Comparison of ENCODE assay signal across 8 cellular contexts in genomic region chr20:47434128-47434779, GRCh38.
DNase-seq lines count a peak whose midpoint lies in the region; ATAC-seq, FAIRE-seq and TF ChIP-seq lines count a peak whose summit lies in the region.
"Not testable (repeated sequence)": the region's sequence is repeated elsewhere in the genome, so short reads cannot be mapped to it uniquely, and the experiment has no call there.

No MANE protein-coding gene starts in this region.

- BruUV-seq in K562 (replicated peaks; lab: Mats Ljungman, UMichigan): not testable (repeated sequence)

- not testable (repeated sequence) for H3K36me3 ChIP-seq in SK-N-SH (replicated peaks in 1 of 2; ENCODE audit: control insufficient read depth in 1 of 2, insufficient read depth in 2 of 2, low read length in 1 of 2); K562 (ENCODE audit: control insufficient read depth, insufficient read depth, low read length)

- not testable (repeated sequence) for TF ChIP-seq POLR2A in K562 (conservative IDR thresholded peaks at IDR 0.05)

- CTCF ChIA-PET in SK-N-SH (lab: Yijun Ruan, JAX): interaction anchor here (0.8 kb wide), 1 partner anchor 187 kb away, joined by 3 read pairs; no protein-coding TSS in a partner anchor
- CTCF ChIA-PET in K562 (lab: Yijun Ruan, JAX; ENCODE audit: low intra/inter-chr PET ratio): not testable (repeated sequence)

- intact Hi-C loops in K562 (cut with micrococcal nuclease): not testable (repeated sequence)

- H3K9me1 ChIP-seq in K562 (ENCODE audit: control insufficient read depth, insufficient read depth, low read length): not testable (repeated sequence)

- peak overlapping the region; percentile 41 for H3K4me3 ChIP-seq in GM12865 (ENCODE audit: low read depth, low read length)
- H3K4me3 ChIP-seq in SK-N-SH (ENCODE audit: low read depth in 2 of 2, low read length in 1 of 2); K562; fibroblast of villous mesenchyme (ENCODE audit: low read depth, low read length): not testable (repeated sequence)

- H3K9me2 ChIP-seq in SK-N-SH: not testable (repeated sequence)

- not testable (repeated sequence) for H3K9ac ChIP-seq in SK-N-SH; K562 (ENCODE audit: insufficient read depth in 1 of 2, low read depth in 2 of 2, low read length in 2 of 2)

- not testable (repeated sequence) for H3F3A ChIP-seq in SK-N-SH (replicated peaks; ENCODE audit: insufficient read depth)

- POLR2A ChIA-PET in SK-N-SH (lab: Yijun Ruan, JAX): not testable (repeated sequence)
- POLR2A ChIA-PET in K562 (lab: Yijun Ruan, JAX): interaction anchor here (1.0 to 1.2 kb wide), 2 partner anchors 64 to 154 kb away, joined by 3 to 4 read pairs; no protein-coding TSS in a partner anchor

- in situ Hi-C loops in K562 (cut with MboI): not testable (repeated sequence)

- DNase-seq in AG08395 (ENCODE audit: low spot score): peak; percentile 61
- peak; percentile 83 for DNase-seq in GM12865 (ENCODE audit: low read depth)
- DNase-seq in M059J (ENCODE audit: low read depth): peak; percentile 93
- not testable (repeated sequence) for DNase-seq in SK-N-SH; K562 (ENCODE audit: extremely low read depth in 1 of 4, low spot score in 3 of 4)
- DNase-seq in fibroblast of villous mesenchyme (ENCODE audit: low read depth): peak; percentile 68
- peak; percentile 79 for DNase-seq in renal cortical epithelial cell (ENCODE audit: low read depth)

- not testable (repeated sequence) for H3K27me3 ChIP-seq in SK-N-SH (ENCODE audit: insufficient read depth); K562 (ENCODE audit: control insufficient read depth in 2 of 2, insufficient read depth in 2 of 2, low read length in 2 of 2)

- H3K79me2 ChIP-seq in SK-N-SH (ENCODE audit: insufficient read depth); K562 (ENCODE audit: control insufficient read depth, insufficient read depth, low read length): not testable (repeated sequence)

- not testable (repeated sequence) for H3K4me1 ChIP-seq in SK-N-SH (ENCODE audit: control insufficient read depth in 1 of 2, insufficient read depth in 2 of 2, low read depth in 1 of 2, low read length in 1 of 2)
- peaks cover 10 to 16% of the 10 kb centered on the region in 2 experiments; a peak in 4 of 5 replicates for H3K4me1 ChIP-seq in K562 (replicated peaks in 1 of 2; ENCODE audit: control insufficient read depth in 2 of 2, insufficient read depth in 2 of 2, low read length in 2 of 2)

- WGBS in SK-N-SH (ENCODE audit: low lambda C conversion rate): 67% methylated on average over 13 of the region's 13 CpGs
- WGBS in K562 (ENCODE audit: insufficient coverage, low coverage, missing lambda C conversion rate): 65% methylated on average over 13 of the region's 13 CpGs

- H3K27ac ChIP-seq in SK-N-SH (ENCODE audit: low read depth in 2 of 2, low read length in 1 of 2); K562 (ENCODE audit: extremely low read depth, low read depth, low read length): not testable (repeated sequence)

- H4K20me1 ChIP-seq in SK-N-SH (ENCODE audit: insufficient read depth); K562 (replicated peaks; ENCODE audit: control insufficient read depth, insufficient read depth, low read length): not testable (repeated sequence)

- not testable (repeated sequence) for FAIRE-seq in K562 (lab: Jason Lieb, UNC)

- H3K4me2 ChIP-seq in SK-N-SH; K562 (ENCODE audit: insufficient read depth, low read length): not testable (repeated sequence)

- not testable (repeated sequence) for TF ChIP-seq RAD21 in SK-N-SH (IDR thresholded peaks at IDR 0.05; ENCODE audit: low read length); K562 (CRISPR knock-in tag; conservative IDR thresholded peaks at IDR 0.05 in 1 of 2, IDR thresholded peaks at IDR 0.05 in 1 of 2)

- not testable (repeated sequence) for TF ChIP-seq EP300 in SK-N-SH (IDR thresholded peaks at IDR 0.05; ENCODE audit: borderline replicate concordance in 1 of 2, low read depth in 1 of 2, low read length in 1 of 2); K562 (IDR thresholded peaks at IDR 0.05; ENCODE audit: low read length)

- ATAC-seq in HG02885 (IDR thresholded peaks at IDR 0.05; ENCODE audit: poor library complexity, unreplicated experiment): peak; percentile 48
- not testable (repeated sequence) for ATAC-seq in K562

- not testable (repeated sequence) for H3K9me3 ChIP-seq in SK-N-SH; K562 (replicated peaks; ENCODE audit: control insufficient read depth, insufficient read depth, low read depth, low read length)

- not testable (repeated sequence) for TF ChIP-seq CTCF in GM12865 (IDR thresholded peaks at IDR 0.05; ENCODE audit: insufficient read depth, low read depth, low read length, missing control alignments); SK-N-SH (IDR thresholded peaks at IDR 0.05); K562 (IDR thresholded peaks at IDR 0.05 in 2 of 3, conservative IDR thresholded peaks at IDR 0.05 in 1 of 3; ENCODE audit: insufficient read depth in 2 of 3, low read depth in 1 of 3, low read length in 3 of 3); fibroblast of villous mesenchyme (IDR thresholded peaks at IDR 0.05; ENCODE audit: insufficient read depth, low read depth, low read length)

- H2AFZ ChIP-seq in SK-N-SH (ENCODE audit: low read depth): not testable (repeated sequence)
- H2AFZ ChIP-seq in K562 (ENCODE audit: low read depth, low read length): peak overlapping the region; percentile 37

TF ChIP-seq in SK-N-SH, 30 proteins besides CTCF, POLR2A, EP300 and RAD21:
- TF ChIP-seq TCF12 (IDR thresholded peaks at IDR 0.05): peak; percentile 38
- 0 out of 2 replicates have a peak, but pooled peaks have one; percentile 32 for TF ChIP-seq MEF2A (IDR thresholded peaks at IDR 0.05; ENCODE audit: borderline replicate concordance, low read depth)
- peak; percentile 2; the same call in 1 of the 2 replicates for TF ChIP-seq PBX3 (IDR thresholded peaks at IDR 0.05)
- TF ChIP-seq JUND (IDR thresholded peaks at IDR 0.05): peak; percentile 15; the same call in 1 of the 2 replicates

TF ChIP-seq in K562, 482 proteins besides CTCF, POLR2A, EP300 and RAD21 (continues in another document):
- 0 out of 2 replicates have a peak, but pooled peaks have one; percentile 10 for TF ChIP-seq C11orf30 (IDR thresholded peaks at IDR 0.05; ENCODE audit: low read depth)
- TF ChIP-seq ZBTB11 (CRISPR knock-in tag; IDR thresholded peaks at IDR 0.05): peak in 1 of 3 experiments; percentile 88; a peak in 2 of 6 replicates
- peak in 1 of 2 experiments; percentile 80; a peak in 2 of 4 replicates for TF ChIP-seq BCLAF1 (IDR thresholded peaks at IDR 0.05; ENCODE audit: borderline replicate concordance in 1 of 2, control insufficient read depth in 1 of 2, low read depth in 2 of 2, low read length in 1 of 2)
